In the genomic region with DNA sequence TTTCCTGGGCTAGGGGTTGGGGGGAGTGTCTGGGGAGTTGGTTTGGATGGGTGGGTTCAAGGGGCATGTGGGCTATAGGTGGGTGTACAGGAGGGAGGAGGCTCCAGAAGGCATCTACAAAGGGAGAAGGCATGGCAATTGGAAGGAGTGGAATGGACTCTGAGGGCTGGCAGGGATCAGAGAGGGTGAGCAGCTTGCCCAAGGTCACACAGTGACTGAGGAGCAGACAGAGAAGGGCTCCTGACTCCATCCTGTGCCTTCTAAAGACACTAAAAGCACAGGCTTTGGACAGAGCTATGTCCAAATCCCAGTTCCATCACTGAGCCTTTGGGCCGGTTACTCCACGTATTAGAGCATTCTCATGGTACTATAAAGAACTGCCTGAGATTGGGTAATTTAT, we compare ENCODE assay signal across 16 cellular contexts.
DNase-seq lines count a peak whose midpoint lies in the region; ATAC-seq and TF ChIP-seq lines count a peak whose summit lies in the region.
"Had no signal": no experiment of that assay in that cellular context is flagged by ENCODE, and none has a peak within 500 bp of the region (broad histone marks: within the 10 kb centered on the region; RNA-seq: fewer than 3 reads in every experiment).

No MANE protein-coding gene starts in this region.

- H3K9me3 Mint-ChIP-seq in type B pancreatic cell, result no peaks in the 10 kb centered on the region
- H3K9me3 Mint-ChIP-seq in MCF 10A (ENCODE audit: unreplicated experiment), result no peaks in the 10 kb centered on the region
- H3K9me3 Mint-ChIP-seq: GM23338 had no signal

- H3K27ac Mint-ChIP-seq in type B pancreatic cell (no peak overlapping the region), MCF 10A (ENCODE audit: low read depth, unreplicated experiment) (no peak overlapping the region)
- H3K27ac Mint-ChIP-seq: CD8-positive, alpha-beta memory T cell; GM23338 had no signal

- H3K4me3 ChIP-seq in colonic mucosa, result no peak overlapping the region
- H3K4me3 ChIP-seq: BLaER1, GM23338 had no signal

- no peaks in the 10 kb centered on the region for H3K36me3 Mint-ChIP-seq in type B pancreatic cell
- no peaks in the 10 kb centered on the region for H3K36me3 Mint-ChIP-seq in MCF 10A (ENCODE audit: insufficient read depth, unreplicated experiment)
- H3K36me3 Mint-ChIP-seq: CD8-positive, alpha-beta memory T cell had no signal

- POLR2A ChIA-PET in MCF 10A (lab: Yijun Ruan, JAX), result interaction anchor here (1.4 kb wide), 1 partner anchor 9 kb away, joined by 4 read pairs; no protein-coding TSS in a partner anchor

- no peaks in the 10 kb centered on the region for H3K27me3 ChIP-seq in colonic mucosa
- H3K27me3 ChIP-seq: BLaER1 had no signal

- no peak overlapping the region for H3K4me3 Mint-ChIP-seq in type B pancreatic cell
- H3K4me3 Mint-ChIP-seq in MCF 10A (ENCODE audit: unreplicated experiment), result no peak overlapping the region
- H3K4me3 Mint-ChIP-seq: CD8-positive, alpha-beta memory T cell; GM23338 had no signal

- CTCF ChIA-PET in MCF 10A (lab: Yijun Ruan, JAX), result no interaction called here

- ATAC-seq in activated CD4-positive, CD25-positive, alpha-beta regulatory T cell treated with anti-CD3 and anti-CD28 coated beads, Interleukin-2, amount 50 U/mL, for 24 hours, result no peak
- ATAC-seq: GM23338 had no signal

- intact Hi-C loops in colonic mucosa (cut with DNase I) (no loop called here), MCF 10A (cut with micrococcal nuclease) (no loop called here)

- BruUV-seq in MCF 10A (replicated peaks; lab: Mats Ljungman, UMichigan), result no TSS peak

- no peaks in the 10 kb centered on the region for H3K4me1 ChIP-seq in colonic mucosa
- H3K4me1 ChIP-seq: BLaER1 had no signal

- H3K9ac ChIP-seq in colonic mucosa (ENCODE audit: low read depth in 2 of 2, low read length in 2 of 2), result no peak overlapping the region
- H3K9ac ChIP-seq: BLaER1 had no signal

- TF ChIP-seq CTCF in colonic mucosa (IDR thresholded peaks at IDR 0.05), result no peak
- no peak for TF ChIP-seq CTCF in type B pancreatic cell (conservative IDR thresholded peaks at IDR 0.05)
- TF ChIP-seq CTCF in MCF 10A (IDR thresholded peaks at IDR 0.05; ENCODE audit: unreplicated experiment), result no peak

- no peak overlapping the region for H3K27ac ChIP-seq in colonic mucosa
- H3K27ac ChIP-seq: 22Rv1, BLaER1 had no signal

- peaks cover 11% of the 10 kb centered on the region for H3K4me1 Mint-ChIP-seq in type B pancreatic cell (ENCODE audit: unreplicated experiment)
- no peaks in the 10 kb centered on the region for H3K4me1 Mint-ChIP-seq in MCF 10A (ENCODE audit: insufficient read depth, unreplicated experiment)
- H3K4me1 Mint-ChIP-seq: CD8-positive, alpha-beta memory T cell had no signal

- H3K36me3 ChIP-seq in colonic mucosa, result no peaks in the 10 kb centered on the region
- H3K36me3 ChIP-seq: BLaER1 had no signal

- H3K27me3 Mint-ChIP-seq in type B pancreatic cell, result peaks cover 35% of the 10 kb centered on the region
- H3K27me3 Mint-ChIP-seq in MCF 10A (ENCODE audit: insufficient read depth, unreplicated experiment), result peaks cover 20% of the 10 kb centered on the region

- peak; percentile 24 for DNase-seq in activated CD8-positive, alpha-beta memory T cell treated with anti-CD3 and anti-CD28 coated beads for 24 hours
- no peak for DNase-seq in activated CD8-positive, alpha-beta memory T cell treated with anti-CD3 and anti-CD28 coated beads, Interleukin-2, amount 50 U/mL, for 4 hours
- DNase-seq in colonic mucosa (peak; percentile 4), islet precursor cell (peak; percentile 27), type B pancreatic cell (ENCODE audit: extremely low spot score, unreplicated experiment) (peak; percentile 7), MCF 10A (ENCODE audit: unreplicated experiment) (no peak)
- no peak for DNase-seq in activated T-cell treated with anti-CD3 and anti-CD28 coated beads, Interleukin-2, amount 50 U/mL, for 1 hour
- DNase-seq: AML-193; CD8-positive, alpha-beta memory T cell; DMS 273 treated with DMSO at 0.1 percent for 48 hours; H7; IMR-90 had no signal

- no peaks in the 10 kb centered on the region for H3K9me3 ChIP-seq in colonic mucosa
- H3K9me3 ChIP-seq: BLaER1 had no signal

Comparison
In these comparisons a context has a peak if more than half of its experiments do, and no peak if none do; other contexts are left out.
1. DNase-seq: peak in activated CD8-positive, alpha-beta memory T cell treated with anti-CD3 and anti-CD28 coated beads for 24 hours (single experiment), colonic mucosa (single experiment), islet precursor cell (single experiment) and type B pancreatic cell (single experiment); none in activated CD8-positive, alpha-beta memory T cell treated with anti-CD3 and anti-CD28 coated beads, Interleukin-2, amount 50 U/mL, for 4 hours (single experiment), activated T-cell treated with anti-CD3 and anti-CD28 coated beads, Interleukin-2, amount 50 U/mL, for 1 hour (single experiment) and MCF 10A (single experiment).